15 cellular contexts compared by ENCODE assay signal in the genomic region with DNA sequence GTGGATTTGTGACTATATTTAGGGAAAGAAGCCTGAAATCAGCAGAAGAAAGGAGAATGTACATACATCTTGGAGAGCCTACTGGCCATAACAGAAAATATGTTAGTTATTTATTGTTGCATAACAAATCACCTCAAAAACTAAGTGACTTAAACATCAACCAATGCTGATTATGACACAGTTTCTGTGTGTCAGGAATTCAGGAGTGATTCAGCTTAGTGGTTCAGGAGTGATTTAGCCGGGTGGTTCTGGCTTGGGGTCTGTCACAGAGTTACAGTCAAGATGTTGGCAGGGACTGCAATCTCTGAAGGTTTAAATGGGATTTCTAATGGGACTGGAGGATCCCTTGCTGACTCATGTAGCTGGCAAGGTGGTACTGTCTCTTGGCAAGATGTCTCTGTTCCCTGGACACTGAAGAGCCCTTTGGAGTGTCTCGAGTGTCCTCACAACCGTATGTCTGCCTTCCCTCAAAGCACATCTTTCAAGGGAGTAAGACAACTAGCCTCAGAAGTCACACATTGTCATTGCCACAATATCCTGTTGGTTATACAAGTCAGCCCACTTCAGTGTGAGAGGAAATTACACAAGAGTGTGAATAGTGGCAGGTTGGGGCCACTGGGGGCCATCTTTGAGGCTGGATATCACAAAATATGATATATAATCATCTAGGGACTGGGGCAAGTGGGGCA.
DNase-seq lines count a peak whose midpoint lies in the region; ATAC-seq and TF ChIP-seq lines count a peak whose summit lies in the region.
"Had no signal": no experiment of that assay in that cellular context is flagged by ENCODE, and none has a peak within 500 bp of the region (broad histone marks: within the 10 kb centered on the region; RNA-seq: fewer than 3 reads in every experiment).

No MANE protein-coding gene starts in this region.

- H3K9me2 ChIP-seq in Loucy (replicated peaks; ENCODE audit: low read depth, low read length): no peaks in the 10 kb centered on the region

- no peak overlapping the region for H3K27ac Mint-ChIP-seq in activated naive CD4-positive, alpha-beta T cell treated with anti-CD3 and anti-CD28 coated beads, Interleukin-2, amount 50 U/mL, for 72 hours
- H3K27ac Mint-ChIP-seq in activated CD4-positive, alpha-beta memory T cell treated with anti-CD3 and anti-CD28 coated beads, Interleukin-2, amount 10 ng/mL, durations not matched to agents 7 days and 5 days: no peak overlapping the region
- peak overlapping the region; percentile 62 to 83 for H3K27ac Mint-ChIP-seq in natural killer cell
- H3K27ac Mint-ChIP-seq: B cell, brain, progenitor cell of endocrine pancreas had no signal

- no peak overlapping the region for H2AFZ ChIP-seq in Loucy (ENCODE audit: low read length)

- H3K9me3 Mint-ChIP-seq in activated naive CD4-positive, alpha-beta T cell treated with anti-CD3 and anti-CD28 coated beads, Interleukin-2, amount 50 U/mL, for 72 hours: peaks cover 4 to 10% of the 10 kb centered on the region in 2 donors
- H3K9me3 Mint-ChIP-seq in activated CD4-positive, alpha-beta memory T cell treated with anti-CD3 and anti-CD28 coated beads, Interleukin-2, amount 10 ng/mL, durations not matched to agents 7 days and 5 days: peaks cover 6% of the 10 kb centered on the region
- H3K9me3 Mint-ChIP-seq in natural killer cell: no peaks in the 10 kb centered on the region

- peak overlapping the region; percentile 50 for H3K4me2 ChIP-seq in Loucy (ENCODE audit: low read depth, low read length, poor library complexity, severe bottlenecking)

- H3K4me3 ChIP-seq in Loucy (ENCODE audit: low read length, poor library complexity, severe bottlenecking): peak overlapping the region; percentile 10

- peaks cover 23% of the 10 kb centered on the region for H3K4me1 ChIP-seq in Loucy (ENCODE audit: insufficient read depth, low read length, poor library complexity, severe bottlenecking)

- peaks cover 13% of the 10 kb centered on the region for H3K4me1 Mint-ChIP-seq in activated CD4-positive, alpha-beta memory T cell treated with anti-CD3 and anti-CD28 coated beads, Interleukin-2, amount 10 ng/mL, durations not matched to agents 7 days and 5 days
- H3K4me1 Mint-ChIP-seq in natural killer cell: peaks cover 41 to 60% of the 10 kb centered on the region in 2 donors
- H3K4me1 Mint-ChIP-seq: B cell, brain had no signal

- no peaks in the 10 kb centered on the region for H3K79me2 ChIP-seq in Loucy (ENCODE audit: insufficient read depth, low read length)

- H3K9me3 ChIP-seq in Loucy (ENCODE audit: insufficient read depth, low read depth, low read length): no peaks in the 10 kb centered on the region

- intact Hi-C loops in natural killer cell (cut with micrococcal nuclease) (loop anchor here (2.0 kb wide), 1 partner anchor 506 kb away; no protein-coding TSS in a partner anchor), sciatic nerve (cut with DNase I) (loop anchor here (10.0 kb wide), 1 partner anchor 1906 kb away; no protein-coding TSS in a partner anchor)

- no peaks in the 10 kb centered on the region for H3K36me3 ChIP-seq in Loucy (ENCODE audit: insufficient read depth, low read length)

- H3K9ac ChIP-seq in Loucy (ENCODE audit: low read depth, low read length, poor library complexity, severe bottlenecking): no peak overlapping the region

- DNase-seq in activated naive CD4-positive, alpha-beta T cell treated with anti-CD3 and anti-CD28 coated beads, Interleukin-2, amount 50 U/mL, for 72 hours (ENCODE audit: low spot score in 2 of 2): no peak
- DNase-seq in activated naive CD4-positive, alpha-beta T cell treated with Interleukin-2 at 50 U/mL for 16 hours: no peak
- peak; percentile 22 for DNase-seq in activated CD4-positive, alpha-beta memory T cell treated with anti-CD3 and anti-CD28 coated beads, Interleukin-2, amount 10 ng/mL, durations not matched to agents 7 days and 5 days
- DNase-seq in natural killer cell (peak; percentile 40), sciatic nerve (ENCODE audit: low spot score) (no peak), NCI-H526 treated with DMSO at 0.1 percent for 48 hours (lab: John Stamatoyannopoulos, UW) (no peak)
- DNase-seq: midbrain; NCI-H2171; stimulated activated CD4-positive, alpha-beta T cell treated with anti-CD3 and anti-CD28 coated beads, Interleukin-1b, Interleukin-23, amount 100 ng/mL, for 48 hours; stimulated activated naive CD4-positive, alpha-beta T cell treated with Interleukin-2 at 50 U/mL for 16 hours had no signal

- H3K36me3 Mint-ChIP-seq in activated naive CD4-positive, alpha-beta T cell treated with anti-CD3 and anti-CD28 coated beads, Interleukin-2, amount 50 U/mL, for 72 hours: peaks cover 0 to 6% of the 10 kb centered on the region in 2 donors
- no peaks in the 10 kb centered on the region for H3K36me3 Mint-ChIP-seq in activated CD4-positive, alpha-beta memory T cell treated with anti-CD3 and anti-CD28 coated beads, Interleukin-2, amount 10 ng/mL, durations not matched to agents 7 days and 5 days (ENCODE audit: low read depth)
- H3K36me3 Mint-ChIP-seq in natural killer cell: no peaks in the 10 kb centered on the region
- H3K36me3 Mint-ChIP-seq: brain had no signal

- no peaks in the 10 kb centered on the region for H3K27me3 Mint-ChIP-seq in activated CD4-positive, alpha-beta memory T cell treated with anti-CD3 and anti-CD28 coated beads, Interleukin-2, amount 10 ng/mL, durations not matched to agents 7 days and 5 days
- peaks cover 51 to 81% of the 10 kb centered on the region in 2 donors for H3K27me3 Mint-ChIP-seq in natural killer cell (ENCODE audit: low read depth in 2 of 2)

- H3K27me3 ChIP-seq in Loucy (ENCODE audit: insufficient read depth, low read length, poor library complexity, severe bottlenecking): no peaks in the 10 kb centered on the region

- TF ChIP-seq CTCF in Loucy (conservative IDR thresholded peaks at IDR 0.05; ENCODE audit: low read length) (no peak), natural killer cell (IDR thresholded peaks at IDR 0.05) (no peak)

- no peak overlapping the region for H3K4me3 Mint-ChIP-seq in activated CD4-positive, alpha-beta memory T cell treated with anti-CD3 and anti-CD28 coated beads, Interleukin-2, amount 10 ng/mL, durations not matched to agents 7 days and 5 days
- H3K4me3 Mint-ChIP-seq in natural killer cell: peak overlapping the region; percentile 72
- H3K4me3 Mint-ChIP-seq: B cell, brain had no signal

- CTCF ChIA-PET in activated CD4-positive, alpha-beta memory T cell treated with anti-CD3 and anti-CD28 coated beads, Interleukin-2, amount 10 ng/mL, durations not matched to agents 7 days and 5 days (lab: Charles Lee): interaction anchor here (1.1 kb wide), 1 partner anchor 46 kb away, joined by 3 read pairs; no protein-coding TSS in a partner anchor

- POLR2A ChIA-PET in activated CD4-positive, alpha-beta memory T cell treated with anti-CD3 and anti-CD28 coated beads, Interleukin-2, amount 10 ng/mL, durations not matched to agents 7 days and 5 days (lab: Charles Lee): no interaction called here

- H4K20me1 ChIP-seq in Loucy (ENCODE audit: insufficient read depth, low read length, poor library complexity, severe bottlenecking): no peaks in the 10 kb centered on the region

- peak; percentile 26 to 44 for ATAC-seq in activated naive CD4-positive, alpha-beta T cell treated with anti-CD3 and anti-CD28 coated beads, Interleukin-2, amount 50 U/mL, for 72 hours
- ATAC-seq in natural killer cell (peak; percentile 91 to 99 (median 95)), sciatic nerve (no peak), HG03565 (IDR thresholded peaks at IDR 0.05; ENCODE audit: unreplicated experiment) (no peak)

- H3F3A ChIP-seq in Loucy (ENCODE audit: low read depth): no peaks in the 10 kb centered on the region

Comparison
In these comparisons a context has a peak if more than half of its experiments do, and no peak if none do; other contexts are left out.
1. ATAC-seq: peak in activated naive CD4-positive, alpha-beta T cell treated with anti-CD3 and anti-CD28 coated beads, Interleukin-2, amount 50 U/mL, for 72 hours (2 of 2) and natural killer cell (3 of 3); none in sciatic nerve (single experiment) and HG03565 (single experiment).
2. DNase-seq: peak in activated CD4-positive, alpha-beta memory T cell treated with anti-CD3 and anti-CD28 coated beads, Interleukin-2, amount 10 ng/mL, durations not matched to agents 7 days and 5 days (single experiment) and natural killer cell (single experiment); none in activated naive CD4-positive, alpha-beta T cell treated with anti-CD3 and anti-CD28 coated beads, Interleukin-2, amount 50 U/mL, for 72 hours (0 of 2), activated naive CD4-positive, alpha-beta T cell treated with Interleukin-2 at 50 U/mL for 16 hours (single experiment), sciatic nerve (single experiment) and NCI-H526 treated with DMSO at 0.1 percent for 48 hours (single experiment).
3. H3K27ac Mint-ChIP-seq: peak in natural killer cell (2 of 2); none in activated naive CD4-positive, alpha-beta T cell treated with anti-CD3 and anti-CD28 coated beads, Interleukin-2, amount 50 U/mL, for 72 hours (0 of 2) and activated CD4-positive, alpha-beta memory T cell treated with anti-CD3 and anti-CD28 coated beads, Interleukin-2, amount 10 ng/mL, durations not matched to agents 7 days and 5 days (single experiment).